ENCODE assay signal across 22 cellular contexts in the genomic region with DNA sequence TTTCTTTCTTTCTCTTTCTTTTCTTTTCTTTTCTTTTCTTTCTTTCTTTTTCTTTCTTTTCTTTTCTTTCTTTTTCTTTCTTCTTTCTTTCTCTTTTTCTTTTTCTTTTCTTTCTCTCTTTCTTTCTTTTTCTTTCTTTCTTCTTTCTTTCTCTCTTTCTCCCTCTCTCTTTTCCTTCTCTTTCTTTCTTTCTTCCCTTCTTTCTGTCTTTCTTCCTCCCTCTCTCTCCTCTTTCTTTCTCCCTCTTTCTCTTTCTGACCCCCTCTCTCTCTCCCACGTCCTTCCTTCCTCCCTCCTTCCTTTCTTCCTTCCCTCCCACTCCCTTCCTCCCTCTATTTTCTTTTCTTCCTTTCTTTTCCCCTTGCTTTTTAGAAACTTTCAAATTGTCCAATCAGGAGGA.
A peak's percentile ranks its signal among the peaks of the same experiment; 100 is the strongest.
DNase-seq lines count a peak whose midpoint lies in the region; ATAC-seq, FAIRE-seq and TF ChIP-seq lines count a peak whose summit lies in the region.
"Had no signal": no experiment of that assay in that cellular context is flagged by ENCODE, and none has a peak within 500 bp of the region (broad histone marks: within the 10 kb centered on the region; RNA-seq: fewer than 3 reads in every experiment).

No MANE protein-coding gene starts in this region.

- H3K36me3 Mint-ChIP-seq in natural killer cell = no peaks in the 10 kb centered on the region
- H3K36me3 Mint-ChIP-seq in natural killer cell treated with Interleukin-12 subunit alpha and Interleukin-12 subunit beta and Interleukin-15 and Interleukin-18, amount 100 ng/mL, for 72 hours = no peaks in the 10 kb centered on the region
- no peaks in the 10 kb centered on the region for H3K36me3 Mint-ChIP-seq in activated CD4-positive, alpha-beta T cell treated with anti-CD3 and anti-CD28 coated beads, Interleukin-2, amount 10 ng/mL, durations not matched to agents 24 days and 14 days (ENCODE audit: low read depth)
- H3K36me3 Mint-ChIP-seq: CD8-positive, alpha-beta T cell had no signal

- H3K27me3 Mint-ChIP-seq in natural killer cell (ENCODE audit: low read depth in 2 of 2) = no peaks in the 10 kb centered on the region
- no peaks in the 10 kb centered on the region for H3K27me3 Mint-ChIP-seq in natural killer cell treated with Interleukin-12 subunit alpha and Interleukin-12 subunit beta and Interleukin-15 and Interleukin-18, amount 100 ng/mL, for 72 hours
- no peaks in the 10 kb centered on the region for H3K27me3 Mint-ChIP-seq in activated CD4-positive, alpha-beta T cell treated with anti-CD3 and anti-CD28 coated beads, Interleukin-2, amount 10 ng/mL, durations not matched to agents 24 days and 14 days

- H3K9ac ChIP-seq in K562 (ENCODE audit: insufficient read depth in 1 of 2, low read depth in 2 of 2, low read length in 2 of 2) = no peak overlapping the region
- H3K9ac ChIP-seq: BLaER1 treated with 17β-estradiol and CSF1 and Interleukin-3, amounts not matched to agents 10 nM and 100 nM had no signal

- no peak overlapping the region for H2AFZ ChIP-seq in K562 (ENCODE audit: low read depth, low read length)

- H3K79me2 ChIP-seq in K562 (ENCODE audit: control insufficient read depth, insufficient read depth, low read length) = no peaks in the 10 kb centered on the region

- in situ Hi-C loops in K562 (cut with MboI) = no loop called here

- peak; percentile 16 for TF ChIP-seq CTCF in natural killer cell (IDR thresholded peaks at IDR 0.05)
- TF ChIP-seq CTCF in HEK293 (tag by site-specific recombination; IDR thresholded peaks at IDR 0.05) = no peak
- no peak for TF ChIP-seq CTCF in K562 (IDR thresholded peaks at IDR 0.05 in 2 of 3, conservative IDR thresholded peaks at IDR 0.05 in 1 of 3; ENCODE audit: insufficient read depth in 2 of 3, low read depth in 1 of 3, low read length in 3 of 3)
- TF ChIP-seq CTCF in suprapubic skin (IDR thresholded peaks at IDR 0.05) = no peak

- ATAC-seq in natural killer cell (no peak), K562 (no peak), aorta (ENCODE audit: low FRiP score) (no peak)
- ATAC-seq in natural killer cell treated with Interleukin-12 subunit alpha and Interleukin-12 subunit beta and Interleukin-15 and Interleukin-18, amount 100 ng/mL, for 72 hours = no peak
- ATAC-seq: A549; CD8-positive, alpha-beta T cell had no signal

- H4K20me1 ChIP-seq in K562 (replicated peaks; ENCODE audit: control insufficient read depth, insufficient read depth, low read length) = no peaks in the 10 kb centered on the region
- H4K20me1 ChIP-seq: BLaER1 treated with 17β-estradiol and CSF1 and Interleukin-3, amounts not matched to agents 10 nM and 100 nM had no signal

- intact Hi-C loops in natural killer cell (cut with micrococcal nuclease) = no loop called here
- intact Hi-C loops in K562 (cut with micrococcal nuclease) = no loop called here
- intact Hi-C loops in activated CD4-positive, alpha-beta T cell treated with anti-CD3 and anti-CD28 coated beads, Interleukin-2, amount 10 ng/mL, durations not matched to agents 24 days and 14 days (cut with micrococcal nuclease) = no loop called here
- intact Hi-C loops in aorta (cut with DNase I) = no loop called here

- no peak for TF ChIP-seq POLR2A in K562 (conservative IDR thresholded peaks at IDR 0.05)
- no peak for TF ChIP-seq POLR2A in suprapubic skin (IDR thresholded peaks at IDR 0.05)

- peaks cover 5 to 7% of the 10 kb centered on the region in 2 donors for H3K9me3 Mint-ChIP-seq in natural killer cell
- no peaks in the 10 kb centered on the region for H3K9me3 Mint-ChIP-seq in natural killer cell treated with Interleukin-12 subunit alpha and Interleukin-12 subunit beta and Interleukin-15 and Interleukin-18, amount 100 ng/mL, for 72 hours
- no peaks in the 10 kb centered on the region for H3K9me3 Mint-ChIP-seq in activated CD4-positive, alpha-beta T cell treated with anti-CD3 and anti-CD28 coated beads, Interleukin-2, amount 10 ng/mL, durations not matched to agents 24 days and 14 days
- H3K9me3 Mint-ChIP-seq: CD8-positive, alpha-beta T cell had no signal

- FAIRE-seq in K562 (lab: Jason Lieb, UNC) = no peak
- FAIRE-seq: A549, G401.6, GM12892, H1 had no signal

- no peaks in the 10 kb centered on the region for H3K4me1 Mint-ChIP-seq in natural killer cell
- no peaks in the 10 kb centered on the region for H3K4me1 Mint-ChIP-seq in natural killer cell treated with Interleukin-12 subunit alpha and Interleukin-12 subunit beta and Interleukin-15 and Interleukin-18, amount 100 ng/mL, for 72 hours (ENCODE audit: low read depth in 2 of 2)
- H3K4me1 Mint-ChIP-seq in activated CD4-positive, alpha-beta T cell treated with anti-CD3 and anti-CD28 coated beads, Interleukin-2, amount 10 ng/mL, durations not matched to agents 24 days and 14 days = no peaks in the 10 kb centered on the region

- H3K27ac ChIP-seq in HEK293 (ENCODE audit: extremely low read depth, low read depth, low read length) (no peak overlapping the region), K562 (ENCODE audit: extremely low read depth, low read depth, low read length) (no peak overlapping the region), suprapubic skin (peak overlapping the region; percentile 11), aorta (ENCODE audit: low read depth in 1 of 2, low read length in 2 of 2) (no peak overlapping the region)
- H3K27ac ChIP-seq: A549; BLaER1 treated with 17β-estradiol and CSF1 and Interleukin-3, amounts not matched to agents 10 nM and 100 nM had no signal

- no peak for DNase-seq in natural killer cell
- DNase-seq in natural killer cell treated with Interleukin-12 subunit alpha and Interleukin-12 subunit beta and Interleukin-15 and Interleukin-18, amount 100 ng/mL, for 72 hours (ENCODE audit: low spot score) = no peak
- no peak for DNase-seq in K562 (ENCODE audit: extremely low read depth in 1 of 4, low spot score in 3 of 4)
- DNase-seq in suprapubic skin (ENCODE audit: low spot score in 2 of 2) = no peak
- no peak for DNase-seq in activated CD4-positive, alpha-beta T cell treated with anti-CD3 and anti-CD28 coated beads, Interleukin-2, amount 10 ng/mL, durations not matched to agents 24 days and 14 days
- DNase-seq in aorta = no peak
- no peak for DNase-seq in NCI-H146 treated with DMSO at 0.1 percent for 48 hours (lab: John Stamatoyannopoulos, UW; ENCODE audit: unreplicated experiment)
- DNase-seq: 8988T; ACHN; AML-193; BE2C; Caco-2; CD8-positive, alpha-beta T cell; DMS153; DND-41; H7 had no signal

- CTCF ChIA-PET in HEK293 (lab: Yijun Ruan, JAX) = no interaction called here
- CTCF ChIA-PET in K562 (lab: Yijun Ruan, JAX; ENCODE audit: low intra/inter-chr PET ratio) = no interaction called here

- POLR2A ChIA-PET in HEK293 (lab: Yijun Ruan, JAX) = no interaction called here
- POLR2A ChIA-PET in K562 (lab: Yijun Ruan, JAX) = no interaction called here

- 0% methylated on average over 1 of the region's 1 CpG for WGBS in K562 (ENCODE audit: insufficient coverage, low coverage, missing lambda C conversion rate)
- 44% methylated on average over 1 of the region's 1 CpG for WGBS in suprapubic skin
- WGBS in aorta, 2 donors = 67 to 76% methylated on average over 1 of the region's 1 CpG

- no peak overlapping the region for H3K4me3 Mint-ChIP-seq in natural killer cell
- no peak overlapping the region for H3K4me3 Mint-ChIP-seq in natural killer cell treated with Interleukin-12 subunit alpha and Interleukin-12 subunit beta and Interleukin-15 and Interleukin-18, amount 100 ng/mL, for 72 hours
- no peak overlapping the region for H3K4me3 Mint-ChIP-seq in activated CD4-positive, alpha-beta T cell treated with anti-CD3 and anti-CD28 coated beads, Interleukin-2, amount 10 ng/mL, durations not matched to agents 24 days and 14 days
- H3K4me3 Mint-ChIP-seq: CD8-positive, alpha-beta T cell had no signal

- H3K27me3 ChIP-seq in K562 (ENCODE audit: control insufficient read depth in 2 of 2, insufficient read depth in 2 of 2, low read length in 2 of 2) (peaks cover 0 to 4% of the 10 kb centered on the region in 2 experiments; a peak in 1 of 5 replicates), suprapubic skin (no peaks in the 10 kb centered on the region), aorta (ENCODE audit: control insufficient read depth in 1 of 2, insufficient read depth in 2 of 2, low read length in 1 of 2) (no peaks in the 10 kb centered on the region)
- H3K27me3 ChIP-seq: BE2C; BLaER1 treated with 17β-estradiol and CSF1 and Interleukin-3, amounts not matched to agents 10 nM and 100 nM had no signal

- H3K9me3 ChIP-seq in HEK293 (ENCODE audit: control insufficient read depth, insufficient read depth, low read depth, low read length) (no peaks in the 10 kb centered on the region), K562 (replicated peaks; ENCODE audit: control insufficient read depth, insufficient read depth, low read depth, low read length) (no peaks in the 10 kb centered on the region), suprapubic skin (no peaks in the 10 kb centered on the region), aorta (ENCODE audit: control insufficient read depth, low read length) (peaks cover 2% of the 10 kb centered on the region)
- H3K9me3 ChIP-seq: A549; BE2C; BLaER1 treated with 17β-estradiol and CSF1 and Interleukin-3, amounts not matched to agents 10 nM and 100 nM; Caco-2 had no signal

- H3K36me3 ChIP-seq in HEK293 (ENCODE audit: control insufficient read depth in 2 of 2, insufficient read depth in 1 of 2, low read length in 2 of 2) (no peaks in the 10 kb centered on the region), K562 (ENCODE audit: control insufficient read depth, insufficient read depth, low read length) (no peaks in the 10 kb centered on the region), suprapubic skin (no peaks in the 10 kb centered on the region), aorta (ENCODE audit: control insufficient read depth in 1 of 2, insufficient read depth in 2 of 2, low read length in 1 of 2) (no peaks in the 10 kb centered on the region)
- H3K36me3 ChIP-seq: BE2C; BLaER1 treated with 17β-estradiol and CSF1 and Interleukin-3, amounts not matched to agents 10 nM and 100 nM had no signal

- no peak for TF ChIP-seq RAD21 in K562 (CRISPR knock-in tag; conservative IDR thresholded peaks at IDR 0.05 in 1 of 2, IDR thresholded peaks at IDR 0.05 in 1 of 2)

- no peak overlapping the region for H3K4me2 ChIP-seq in K562 (ENCODE audit: insufficient read depth, low read length)
- H3K4me2 ChIP-seq: A549; BLaER1 treated with 17β-estradiol and CSF1 and Interleukin-3, amounts not matched to agents 10 nM and 100 nM had no signal

- TF ChIP-seq EP300 in K562 (IDR thresholded peaks at IDR 0.05; ENCODE audit: low read length) (no peak), suprapubic skin (IDR thresholded peaks at IDR 0.05) (no peak)

- H3K4me1 ChIP-seq in HEK293 (ENCODE audit: control insufficient read depth, insufficient read depth, low read length) (no peaks in the 10 kb centered on the region), K562 (replicated peaks in 1 of 2; ENCODE audit: control insufficient read depth in 2 of 2, insufficient read depth in 2 of 2, low read length in 2 of 2) (no peaks in the 10 kb centered on the region), suprapubic skin (no peaks in the 10 kb centered on the region), aorta (ENCODE audit: control insufficient read depth in 1 of 2, insufficient read depth in 2 of 2, low read length in 2 of 2) (no peaks in the 10 kb centered on the region)
- H3K4me1 ChIP-seq: A549, BE2C, Caco-2 had no signal

- BruUV-seq in K562 (replicated peaks; lab: Mats Ljungman, UMichigan) = no TSS peak

- no peaks in the 10 kb centered on the region for H3K9me1 ChIP-seq in K562 (ENCODE audit: control insufficient read depth, insufficient read depth, low read length)

- no peak overlapping the region for H3K4me3 ChIP-seq in HEK293 (ENCODE audit: low read depth, low read length)
- H3K4me3 ChIP-seq in K562 = no peak overlapping the region
- no peak overlapping the region for H3K4me3 ChIP-seq in suprapubic skin
- no peak overlapping the region for H3K4me3 ChIP-seq in aorta (ENCODE audit: low read length in 2 of 2)
- H3K4me3 ChIP-seq: A549; BLaER1 treated with 17β-estradiol and CSF1 and Interleukin-3, amounts not matched to agents 10 nM and 100 nM had no signal

- H3K27ac Mint-ChIP-seq in natural killer cell = no peak overlapping the region
- no peak overlapping the region for H3K27ac Mint-ChIP-seq in natural killer cell treated with Interleukin-12 subunit alpha and Interleukin-12 subunit beta and Interleukin-15 and Interleukin-18, amount 100 ng/mL, for 72 hours
- H3K27ac Mint-ChIP-seq in activated CD4-positive, alpha-beta T cell treated with anti-CD3 and anti-CD28 coated beads, Interleukin-2, amount 10 ng/mL, durations not matched to agents 24 days and 14 days = no peak overlapping the region
- H3K27ac Mint-ChIP-seq: CD8-positive, alpha-beta T cell had no signal
